ENCODE assay signal across 16 cellular contexts in the genomic region with DNA sequence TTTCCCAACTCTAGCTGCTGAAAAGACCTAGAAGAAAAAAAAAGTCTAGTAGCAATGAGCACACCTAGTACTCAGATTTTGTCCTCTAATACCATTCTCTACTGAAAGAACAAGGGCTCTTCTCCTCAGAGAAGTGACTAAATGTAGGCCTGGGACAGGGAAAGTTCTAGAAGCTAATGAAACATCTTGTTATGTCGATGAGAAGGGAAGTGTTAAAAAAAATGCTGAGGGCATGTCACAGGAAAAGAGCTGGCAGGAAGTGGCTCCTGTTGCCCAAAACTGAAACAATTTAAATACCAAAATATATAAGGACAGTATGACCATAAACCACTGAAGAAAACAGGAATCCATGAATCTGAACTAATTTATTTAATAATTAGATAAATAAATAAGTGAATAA.
DNase-seq lines count a peak whose midpoint lies in the region; ATAC-seq and TF ChIP-seq lines count a peak whose summit lies in the region.
"Had no signal": no experiment of that assay in that cellular context is flagged by ENCODE, and none has a peak within 500 bp of the region (broad histone marks: within the 10 kb centered on the region; RNA-seq: fewer than 3 reads in every experiment).

No MANE protein-coding gene starts in this region.

- H4K8ac ChIP-seq in mesendoderm (ENCODE audit: low read depth, low read length) = no peak overlapping the region

- DNase-seq in CD4-positive, alpha-beta memory T cell = peak in 3 of 5 donors; percentile 4 to 28 (median 6)
- DNase-seq in HL-60 (ENCODE audit: low read depth in 1 of 2, low spot score in 1 of 2) = peak in 1 of 2 experiments; percentile 12
- peak; percentile 25 for DNase-seq in RPMI8226
- no peak for DNase-seq in mesendoderm
- no peak for DNase-seq in progenitor cell of endocrine pancreas (ENCODE audit: low spot score, unreplicated experiment)
- no peak for DNase-seq in stimulated activated CD4-positive, alpha-beta T cell treated with anti-CD3 and anti-CD28 coated beads, Interleukin-4, amount 100 ng/mL, for 4 hours
- DNase-seq: activated CD4-positive, alpha-beta T cell treated with anti-CD3 and anti-CD28 coated beads, Interleukin-2, amount 50 U/mL, for 4 hours; activated effector memory CD4-positive, alpha-beta T cell treated with anti-CD3 and anti-CD28 coated beads, Interleukin-2, amount 50 U/mL, for 16 hours; cortex of kidney; HFFc6; NCI-H2081; NCI-H748 treated with DMSO at 0.1 percent for 48 hours; posterior cingulate gyrus; SHP77 had no signal

- no peaks in the 10 kb centered on the region for H3K36me3 Mint-ChIP-seq in CD4-positive, alpha-beta memory T cell
- no peaks in the 10 kb centered on the region for H3K36me3 Mint-ChIP-seq in progenitor cell of endocrine pancreas (ENCODE audit: insufficient read depth)

- no peak overlapping the region for H3K9ac ChIP-seq in mesendoderm (ENCODE audit: low read length)

- H3K4me3 ChIP-seq in CD4-positive, alpha-beta memory T cell (ENCODE audit: low read length in 2 of 2) = no peak overlapping the region
- H3K4me3 ChIP-seq in HL-60 (replicated peaks; ENCODE audit: insufficient read depth, low read length) (no peak overlapping the region), mesendoderm (ENCODE audit: low read length) (no peak overlapping the region)

- H3K4me3 Mint-ChIP-seq in CD4-positive, alpha-beta memory T cell = peak overlapping the region in 7 of 8 donors; percentile 1 to 86 (median 45)
- H3K4me3 Mint-ChIP-seq in progenitor cell of endocrine pancreas (ENCODE audit: low read depth) = no peak overlapping the region
- H3K4me3 Mint-ChIP-seq: HFFc6 had no signal

- H3K9me3 Mint-ChIP-seq in CD4-positive, alpha-beta memory T cell = no peaks in the 10 kb centered on the region
- H3K9me3 Mint-ChIP-seq in progenitor cell of endocrine pancreas (ENCODE audit: low read depth) = no peaks in the 10 kb centered on the region
- H3K9me3 Mint-ChIP-seq: HFFc6 had no signal

- H3K79me1 ChIP-seq in mesendoderm (ENCODE audit: low read length) = no peaks in the 10 kb centered on the region

- POLR2A ChIA-PET in CD4-positive, alpha-beta memory T cell (lab: Charles Lee; ENCODE audit: partially characterized antibody) = interaction anchor here (0.8 to 2.1 kb wide), 3 partner anchors 241 to 580 kb away, joined by 3 to 8 read pairs (median 6); no protein-coding TSS in a partner anchor

- WGBS in mesendoderm (ENCODE audit: extremely low coverage, insufficient coverage, low lambda C conversion rate) = no CpG with 5 or more reads among the region's 1 CpG

- H2BK5ac ChIP-seq in mesendoderm (ENCODE audit: low read length) = no peak overlapping the region

- peaks cover 22% of the 10 kb centered on the region for H3K4me1 ChIP-seq in CD4-positive, alpha-beta memory T cell (ENCODE audit: insufficient read depth, low read length)
- no peaks in the 10 kb centered on the region for H3K4me1 ChIP-seq in mesendoderm (ENCODE audit: control insufficient read depth, low read depth, low read length)

- H3K79me2 ChIP-seq in mesendoderm (ENCODE audit: control insufficient read depth, insufficient read depth, low read length) = no peaks in the 10 kb centered on the region

- TF ChIP-seq CTCF in HL-60 (IDR thresholded peaks at IDR 0.05; ENCODE audit: insufficient read depth, low read length) = no peak
- no peak for TF ChIP-seq CTCF in progenitor cell of endocrine pancreas (IDR thresholded peaks at IDR 0.05; ENCODE audit: unreplicated experiment)

- H3K27ac ChIP-seq in CD4-positive, alpha-beta memory T cell (ENCODE audit: low read depth, low read length) = no peak overlapping the region
- H3K27ac ChIP-seq in HL-60 (replicated peaks) (peak overlapping the region; percentile 16; the same call in 1 of the 2 replicates), mesendoderm (ENCODE audit: low read depth, low read length) (no peak overlapping the region)

- no peak overlapping the region for H4K5ac ChIP-seq in mesendoderm (ENCODE audit: low read length)

- CTCF ChIA-PET in CD4-positive, alpha-beta memory T cell (lab: Charles Lee; ENCODE audit: partially characterized antibody) = interaction anchor here (1.1 to 2.7 kb wide), 6 partner anchors 129 to 906 kb away, joined by 3 to 15 read pairs (median 5); no protein-coding TSS in a partner anchor

- H2BK15ac ChIP-seq in mesendoderm (replicated peaks; ENCODE audit: low read depth) = peak overlapping the region; percentile 78

- H3K9me3 ChIP-seq in CD4-positive, alpha-beta memory T cell (ENCODE audit: control insufficient read depth in 1 of 2, low read length in 2 of 2) = no peaks in the 10 kb centered on the region

- H2AK5ac ChIP-seq in mesendoderm (ENCODE audit: low read length) = no peak overlapping the region

- no peak overlapping the region for H3K4me2 ChIP-seq in mesendoderm (ENCODE audit: low read length)

- H3K23ac ChIP-seq in mesendoderm (ENCODE audit: low read length) = no peak overlapping the region

- H3K4ac ChIP-seq in mesendoderm (ENCODE audit: low read depth, low read length) = no peak overlapping the region

- no peak overlapping the region for H3K56ac ChIP-seq in mesendoderm (ENCODE audit: low read length)

- H3K4me1 Mint-ChIP-seq in CD4-positive, alpha-beta memory T cell = peaks cover 12 to 17% (median 15%) of the 10 kb centered on the region in 4 donors
- H3K4me1 Mint-ChIP-seq in progenitor cell of endocrine pancreas (ENCODE audit: low read depth) = peaks cover 7% of the 10 kb centered on the region

- H2BK120ac ChIP-seq in mesendoderm (ENCODE audit: low read depth, low read length) = no peak overlapping the region

- intact Hi-C loops in CD4-positive, alpha-beta memory T cell (cut with micrococcal nuclease) = no loop called here

- H3K18ac ChIP-seq in mesendoderm (ENCODE audit: low read length) = no peak overlapping the region

- H3K36me3 ChIP-seq in CD4-positive, alpha-beta memory T cell (ENCODE audit: insufficient read depth, low read length) = no peaks in the 10 kb centered on the region
- H3K36me3 ChIP-seq in mesendoderm (ENCODE audit: control insufficient read depth, insufficient read depth, low read length) = no peaks in the 10 kb centered on the region

- ATAC-seq in HG02870 (IDR thresholded peaks at IDR 0.05; ENCODE audit: unreplicated experiment) = no peak
- ATAC-seq in GM21576 (IDR thresholded peaks at IDR 0.05; ENCODE audit: unreplicated experiment) = no peak

- no peaks in the 10 kb centered on the region for H3K27me3 ChIP-seq in CD4-positive, alpha-beta memory T cell (ENCODE audit: insufficient read depth, low read length)
- no peaks in the 10 kb centered on the region for H3K27me3 ChIP-seq in HL-60 (ENCODE audit: insufficient read depth, poor library complexity, severe bottlenecking)
- no peaks in the 10 kb centered on the region for H3K27me3 ChIP-seq in mesendoderm (ENCODE audit: insufficient read depth, low read length, poor library complexity)

- no peaks in the 10 kb centered on the region for H3K27me3 Mint-ChIP-seq in CD4-positive, alpha-beta memory T cell
- no peaks in the 10 kb centered on the region for H3K27me3 Mint-ChIP-seq in progenitor cell of endocrine pancreas

- peak overlapping the region; percentile 10 to 94 (median 30) for H3K27ac Mint-ChIP-seq in CD4-positive, alpha-beta memory T cell
- no peak overlapping the region for H3K27ac Mint-ChIP-seq in progenitor cell of endocrine pancreas
- H3K27ac Mint-ChIP-seq: HFFc6 had no signal

Comparison
In these comparisons a context has a peak if more than half of its experiments do, and no peak if none do; other contexts are left out.
1. DNase-seq: peak in CD4-positive, alpha-beta memory T cell (3 of 5) and RPMI8226 (single experiment); none in mesendoderm (single experiment), progenitor cell of endocrine pancreas (single experiment) and stimulated activated CD4-positive, alpha-beta T cell treated with anti-CD3 and anti-CD28 coated beads, Interleukin-4, amount 100 ng/mL, for 4 hours (0 of 2).